11 cellular contexts compared by ENCODE assay signal in genomic region chr10:76514891-76515290, GRCh38.
"Had no signal": no experiment of that assay in that cellular context is flagged by ENCODE, and none has a peak within 500 bp of the region (broad histone marks: within the 10 kb centered on the region; RNA-seq: fewer than 3 reads in every experiment).

No MANE protein-coding gene starts in this region.

- H3K4me1 ChIP-seq: HAP-1 had no signal

- H3K9me3 ChIP-seq: HAP-1 had no signal

- H3K27ac ChIP-seq: GM23248 had no signal

- H3K9ac ChIP-seq: GM23248 had no signal

- ATAC-seq: GM23338, HCT116 had no signal

- H3K4me2 ChIP-seq: GM23338 had no signal

- H2AFZ ChIP-seq: GM23248, GM23338 had no signal

- DNase-seq: GM23248, GOT3, H7, H9, HCEC 1CT, HFFc6 had no signal

- FAIRE-seq: H1, H54 had no signal

- H3K36me3 ChIP-seq: HAP-1 had no signal

- H3K4me3 ChIP-seq: GM23248, GM23338, HAP-1 had no signal
